In the genomic region with DNA sequence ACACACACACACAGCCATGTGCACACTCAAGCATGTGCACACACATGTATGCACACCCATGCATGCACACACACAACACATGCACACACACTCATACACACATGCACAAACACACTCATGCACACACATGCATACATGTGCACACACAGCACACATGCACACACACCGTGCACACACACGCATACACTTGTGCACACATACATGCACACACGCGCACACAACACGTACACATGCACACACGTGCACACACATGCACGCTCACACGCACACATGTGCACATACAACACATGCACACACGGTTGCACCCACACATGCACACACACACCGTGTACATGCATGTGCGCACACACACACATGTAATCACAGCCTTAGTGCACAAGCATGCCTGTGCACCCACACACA, we compare ENCODE assay signal across 18 cellular contexts.
DNase-seq lines count a peak whose midpoint lies in the region; ATAC-seq, FAIRE-seq and TF ChIP-seq lines count a peak whose summit lies in the region.
"Had no signal": no experiment of that assay in that cellular context is flagged by ENCODE, and none has a peak within 500 bp of the region (broad histone marks: within the 10 kb centered on the region; RNA-seq: fewer than 3 reads in every experiment).

No MANE protein-coding gene starts in this region.

- BruUV-seq in HepG2 (replicated peaks; lab: Mats Ljungman, UMichigan): no TSS peak

- FAIRE-seq in HepG2 (lab: Jason Lieb, UNC): no peak
- peak; percentile 97 for FAIRE-seq in urothelium cell line (lab: Jason Lieb, UNC)
- FAIRE-seq: A204.1, GM12891, GM18507 had no signal

- intact Hi-C loops in HepG2 (cut with micrococcal nuclease; ENCODE audit: unreplicated experiment): no loop called here

- H3K4me3 Mint-ChIP-seq in brain: no peak overlapping the region
- H3K4me3 Mint-ChIP-seq: IgD-negative memory B cell had no signal

- peak overlapping the region in 3 of 5 experiments; percentile 57 to 95 (median 85) for H3K27ac Mint-ChIP-seq in brain
- H3K27ac Mint-ChIP-seq: IgD-negative memory B cell had no signal

- TF ChIP-seq CTCF in cardiac muscle cell (IDR thresholded peaks at IDR 0.05; ENCODE audit: low read depth, low read length): no peak
- no peak for TF ChIP-seq CTCF in right atrium auricular region (IDR thresholded peaks at IDR 0.05)
- no peak for TF ChIP-seq CTCF in brain (conservative IDR thresholded peaks at IDR 0.05)
- TF ChIP-seq CTCF in HepG2 (CRISPR knock-in tag; IDR thresholded peaks at IDR 0.05): no peak

- peak overlapping the region; percentile 86 for H3K27ac ChIP-seq in cardiac muscle cell
- H3K27ac ChIP-seq in right atrium auricular region: no peak overlapping the region
- H3K27ac ChIP-seq in HepG2 (ENCODE audit: extremely low read length, insufficient read depth, low read length): no peak overlapping the region
- H3K27ac ChIP-seq: PC-9 had no signal

- H3K4me3 ChIP-seq in cardiac muscle cell: no peak overlapping the region
- no peak overlapping the region for H3K4me3 ChIP-seq in right atrium auricular region
- no peak overlapping the region for H3K4me3 ChIP-seq in HepG2 (replicated peaks in 1 of 3; ENCODE audit: insufficient read depth in 1 of 3, low read depth in 2 of 3, low read length in 3 of 3)
- H3K4me3 ChIP-seq: PC-9 had no signal

- H3K9me3 Mint-ChIP-seq in brain: peaks cover 0 to 3% (median 2%) of the 10 kb centered on the region in 5 experiments

- no peak for TF ChIP-seq EP300 in HepG2 (IDR thresholded peaks at IDR 0.05; ENCODE audit: low read depth in 2 of 2, low read length in 2 of 2)
- TF ChIP-seq EP300 in HepG2 (CRISPR knock-in tag; IDR thresholded peaks at IDR 0.05; ENCODE audit: borderline replicate concordance): no peak

- H3K36me3 ChIP-seq in cardiac muscle cell (no peaks in the 10 kb centered on the region), right atrium auricular region (no peaks in the 10 kb centered on the region), HepG2 (replicated peaks in 1 of 2; ENCODE audit: control insufficient read depth in 1 of 2, insufficient read depth in 2 of 2, low read length in 2 of 2) (no peaks in the 10 kb centered on the region)

- H3K4me1 Mint-ChIP-seq in brain: peaks cover 53% of the 10 kb centered on the region
- H3K4me1 Mint-ChIP-seq: IgD-negative memory B cell had no signal

- POLR2A ChIA-PET in HepG2 (lab: Yijun Ruan, JAX): no interaction called here

- peaks cover 25% of the 10 kb centered on the region for H3K4me1 ChIP-seq in cardiac muscle cell (ENCODE audit: low read depth)
- H3K4me1 ChIP-seq in right atrium auricular region: peaks cover 0 to 40% of the 10 kb centered on the region in 2 donors
- H3K4me1 ChIP-seq in HepG2 (ENCODE audit: insufficient read depth, low read length): peaks cover 58% of the 10 kb centered on the region

- no peaks in the 10 kb centered on the region for H3K27me3 Mint-ChIP-seq in brain

- 77% methylated on average over 11 of the region's 11 CpGs for WGBS in HepG2 (ENCODE audit: low lambda C conversion rate)

- no peak for TF ChIP-seq RAD21 in HepG2 (CRISPR knock-in tag; IDR thresholded peaks at IDR 0.05)

- DNase-seq in cardiac muscle cell (ENCODE audit: low read depth in 1 of 2, low spot score in 1 of 2) (no peak), right atrium auricular region (ENCODE audit: low spot score) (no peak), HepG2 (ENCODE audit: low spot score) (no peak), urothelium cell line (ENCODE audit: low spot score) (no peak), iPS-NIHi7 (ENCODE audit: extremely low spot score) (no peak), NCI-H1436 (lab: John Stamatoyannopoulos, UW) (no peak)
- DNase-seq: DMS 273 treated with DMSO at 0.1 percent for 48 hours, NCI-H1417, NCI-H1930, NCI-H774, PC-9, SHP77 had no signal

- H3K9me3 ChIP-seq in cardiac muscle cell (ENCODE audit: low read depth) (no peaks in the 10 kb centered on the region), right atrium auricular region (no peaks in the 10 kb centered on the region), HepG2 (ENCODE audit: low read length) (no peaks in the 10 kb centered on the region)

- CTCF ChIA-PET in HepG2 (lab: Yijun Ruan, JAX; ENCODE audit: low intra/inter-chr PET ratio, low total read pairs): no interaction called here

- H3K4me2 ChIP-seq in HepG2 (ENCODE audit: low read depth, low read length): no peak overlapping the region
- H3K4me2 ChIP-seq: PC-9 had no signal

- no peaks in the 10 kb centered on the region; the same call in 1 of the 2 replicates for H4K20me1 ChIP-seq in HepG2 (ENCODE audit: insufficient read depth, low read length)

- no peaks in the 10 kb centered on the region for H3K36me3 Mint-ChIP-seq in brain
- H3K36me3 Mint-ChIP-seq: IgD-negative memory B cell had no signal

- ATAC-seq in HepG2 (no peak), HG03039 (IDR thresholded peaks at IDR 0.05; ENCODE audit: unreplicated experiment) (no peak)

- in situ Hi-C loops in HepG2 (cut with HindIII; ENCODE audit: extremely low pct_ligation_motif_present, low pct_unique_long_range_greater_than_20kb): no loop called here

- H2AFZ ChIP-seq in HepG2 (ENCODE audit: low read length): no peak overlapping the region
- H2AFZ ChIP-seq: PC-9 had no signal

- no peak for TF ChIP-seq POLR2A in HepG2 (IDR thresholded peaks at IDR 0.05; ENCODE audit: insufficient read depth in 1 of 2, low read depth in 2 of 2, low read length in 2 of 2)

- H3K79me2 ChIP-seq in HepG2 (ENCODE audit: insufficient read depth, low read length): no peaks in the 10 kb centered on the region

- no peak overlapping the region for H3K9ac ChIP-seq in HepG2 (ENCODE audit: insufficient read depth, low read depth, low read length)

- H3K27me3 ChIP-seq in cardiac muscle cell (no peaks in the 10 kb centered on the region), right atrium auricular region (no peaks in the 10 kb centered on the region), HepG2 (ENCODE audit: control insufficient read depth in 1 of 2, insufficient read depth in 2 of 2, low read length in 2 of 2) (peaks cover 3 to 25% of the 10 kb centered on the region in 2 experiments; a peak in 3 of 5 replicates)

TF ChIP-seq in HepG2, 621 proteins besides CTCF, POLR2A, EP300 and RAD21 (continues in another document):
- no peak for TF ChIP-seq ZNF331 (CRISPR knock-in tag; IDR thresholded peaks at IDR 0.05)
- TF ChIP-seq, protein P1, sequence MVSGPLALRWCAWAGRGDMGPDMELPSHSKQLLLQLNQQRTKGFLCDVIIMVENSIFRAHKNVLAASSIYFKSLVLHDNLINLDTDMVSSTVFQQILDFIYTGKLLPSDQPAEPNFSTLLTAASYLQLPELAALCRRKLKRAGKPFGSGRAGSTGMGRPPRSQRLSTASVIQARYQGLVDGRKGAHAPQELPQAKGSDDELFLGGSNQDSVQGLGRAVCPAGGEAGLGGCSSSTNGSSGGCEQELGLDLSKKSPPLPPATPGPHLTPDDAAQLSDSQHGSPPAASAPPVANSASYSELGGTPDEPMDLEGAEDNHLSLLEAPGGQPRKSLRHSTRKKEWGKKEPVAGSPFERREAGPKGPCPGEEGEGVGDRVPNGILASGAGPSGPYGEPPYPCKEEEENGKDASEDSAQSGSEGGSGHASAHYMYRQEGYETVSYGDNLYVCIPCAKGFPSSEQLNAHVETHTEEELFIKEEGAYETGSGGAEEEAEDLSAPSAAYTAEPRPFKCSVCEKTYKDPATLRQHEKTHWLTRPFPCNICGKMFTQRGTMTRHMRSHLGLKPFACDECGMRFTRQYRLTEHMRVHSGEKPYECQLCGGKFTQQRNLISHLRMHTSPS (CRISPR knock-in tag; IDR thresholded peaks at IDR 0.05; ENCODE audit: low read depth): no peak
- TF ChIP-seq MAFG (CRISPR knock-in tag; IDR thresholded peaks at IDR 0.05): no peak
- TF ChIP-seq, protein P2, sequence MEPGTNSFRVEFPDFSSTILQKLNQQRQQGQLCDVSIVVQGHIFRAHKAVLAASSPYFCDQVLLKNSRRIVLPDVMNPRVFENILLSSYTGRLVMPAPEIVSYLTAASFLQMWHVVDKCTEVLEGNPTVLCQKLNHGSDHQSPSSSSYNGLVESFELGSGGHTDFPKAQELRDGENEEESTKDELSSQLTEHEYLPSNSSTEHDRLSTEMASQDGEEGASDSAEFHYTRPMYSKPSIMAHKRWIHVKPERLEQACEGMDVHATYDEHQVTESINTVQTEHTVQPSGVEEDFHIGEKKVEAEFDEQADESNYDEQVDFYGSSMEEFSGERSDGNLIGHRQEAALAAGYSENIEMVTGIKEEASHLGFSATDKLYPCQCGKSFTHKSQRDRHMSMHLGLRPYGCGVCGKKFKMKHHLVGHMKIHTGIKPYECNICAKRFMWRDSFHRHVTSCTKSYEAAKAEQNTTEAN (CRISPR knock-in tag; conservative IDR thresholded peaks at IDR 0.05): no peak
- TF ChIP-seq, protein P3, sequence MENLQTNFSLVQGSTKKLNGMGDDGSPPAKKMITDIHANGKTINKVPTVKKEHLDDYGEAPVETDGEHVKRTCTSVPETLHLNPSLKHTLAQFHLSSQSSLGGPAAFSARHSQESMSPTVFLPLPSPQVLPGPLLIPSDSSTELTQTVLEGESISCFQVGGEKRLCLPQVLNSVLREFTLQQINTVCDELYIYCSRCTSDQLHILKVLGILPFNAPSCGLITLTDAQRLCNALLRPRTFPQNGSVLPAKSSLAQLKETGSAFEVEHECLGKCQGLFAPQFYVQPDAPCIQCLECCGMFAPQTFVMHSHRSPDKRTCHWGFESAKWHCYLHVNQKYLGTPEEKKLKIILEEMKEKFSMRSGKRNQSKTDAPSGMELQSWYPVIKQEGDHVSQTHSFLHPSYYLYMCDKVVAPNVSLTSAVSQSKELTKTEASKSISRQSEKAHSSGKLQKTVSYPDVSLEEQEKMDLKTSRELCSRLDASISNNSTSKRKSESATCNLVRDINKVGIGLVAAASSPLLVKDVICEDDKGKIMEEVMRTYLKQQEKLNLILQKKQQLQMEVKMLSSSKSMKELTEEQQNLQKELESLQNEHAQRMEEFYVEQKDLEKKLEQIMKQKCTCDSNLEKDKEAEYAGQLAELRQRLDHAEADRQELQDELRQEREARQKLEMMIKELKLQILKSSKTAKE (CRISPR knock-in tag; IDR thresholded peaks at IDR 0.05; ENCODE audit: borderline replicate concordance): peak; percentile 23; the same call in 1 of the 2 replicates
- 0 out of 2 replicates have a peak, but pooled peaks have one; percentile 50 for TF ChIP-seq MTA1 (CRISPR knock-in tag; IDR thresholded peaks at IDR 0.05; ENCODE audit: borderline replicate concordance)
- TF ChIP-seq, protein P4, sequence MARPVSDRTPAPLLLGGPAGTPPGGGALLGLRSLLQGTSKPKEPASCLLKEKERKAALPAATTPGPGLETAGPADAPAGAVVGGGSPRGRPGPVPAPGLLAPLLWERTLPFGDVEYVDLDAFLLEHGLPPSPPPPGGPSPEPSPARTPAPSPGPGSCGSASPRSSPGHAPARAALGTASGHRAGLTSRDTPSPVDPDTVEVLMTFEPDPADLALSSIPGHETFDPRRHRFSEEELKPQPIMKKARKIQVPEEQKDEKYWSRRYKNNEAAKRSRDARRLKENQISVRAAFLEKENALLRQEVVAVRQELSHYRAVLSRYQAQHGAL (CRISPR knock-in tag; IDR thresholded peaks at IDR 0.05; ENCODE audit: not compliant biosample characterization): no peak
